ENCODE assay signal across 14 cellular contexts in the genomic region with DNA sequence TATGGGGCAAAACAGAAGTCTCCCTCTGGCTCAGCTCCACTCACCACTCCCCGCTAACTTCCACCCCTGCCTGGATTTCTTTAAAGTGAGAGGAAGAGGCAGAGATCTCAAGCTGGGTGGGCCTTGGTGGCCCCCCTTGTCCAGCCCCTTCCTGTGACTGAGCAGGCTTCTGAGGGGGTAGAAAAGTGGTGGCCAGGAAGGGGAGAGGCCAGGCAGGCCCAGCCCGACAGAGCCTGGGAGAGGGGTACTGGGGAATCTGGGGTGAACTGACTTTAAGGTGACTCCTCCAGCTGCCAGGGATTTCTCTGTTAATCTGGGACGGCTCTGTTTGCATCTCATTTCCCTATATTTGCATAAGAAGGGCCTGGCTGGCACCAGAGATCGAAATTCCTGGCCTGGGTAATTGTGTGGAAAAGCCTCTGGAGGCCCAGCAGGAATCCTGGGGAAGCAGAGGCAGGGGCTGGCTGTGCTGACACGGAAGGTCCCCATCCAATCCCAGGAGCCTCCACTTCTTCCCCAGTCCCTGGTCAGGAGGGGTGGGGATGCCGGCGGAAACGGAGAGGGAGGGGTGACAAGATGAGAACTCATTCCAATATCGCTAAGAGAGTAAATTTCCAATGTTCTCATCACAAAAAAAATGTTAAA. TPM values are rescaled to one million over a fixed set of nuclear protein-coding genes. Genes with fewer than 3 reads are reported as not detected.
DNase-seq lines count a peak whose midpoint lies in the region; ATAC-seq and TF ChIP-seq lines count a peak whose summit lies in the region.
"Had no signal": no experiment of that assay in that cellular context is flagged by ENCODE, and none has a peak within 500 bp of the region (broad histone marks: within the 10 kb centered on the region; RNA-seq: fewer than 3 reads in every experiment).

No MANE protein-coding gene starts in this region.

- H3K36me3 ChIP-seq in HUES6 (ENCODE audit: control insufficient read depth, insufficient read depth, low read length) (no peaks in the 10 kb centered on the region), iPS-18a (ENCODE audit: control insufficient read depth, low read depth, low read length) (no peaks in the 10 kb centered on the region), sigmoid colon (no peaks in the 10 kb centered on the region)
- H3K36me3 ChIP-seq: thyroid gland had no signal

- H3K9ac ChIP-seq in HUES6 (ENCODE audit: low read length) (peak overlapping the region; percentile 9), iPS-18a (ENCODE audit: low read length) (no peak overlapping the region)

- H3K4me1 Mint-ChIP-seq in activated CD4-positive, alpha-beta T cell treated with anti-CD3 and anti-CD28 coated beads, Interleukin-2, amount 10 ng/mL, durations not matched to agents 24 days and 14 days = peaks cover 4% of the 10 kb centered on the region

- peak; percentile 9 for ATAC-seq in SK-N-SH treated with all-trans-retinoic acid at 6 μM for 48 hours
- ATAC-seq: foreskin keratinocyte had no signal

- H3K36me3 Mint-ChIP-seq in activated CD4-positive, alpha-beta T cell treated with anti-CD3 and anti-CD28 coated beads, Interleukin-2, amount 10 ng/mL, durations not matched to agents 24 days and 14 days (ENCODE audit: low read depth) = no peaks in the 10 kb centered on the region
- H3K36me3 Mint-ChIP-seq: IgD-negative memory B cell had no signal

- H3K27me3 ChIP-seq in HUES6 (ENCODE audit: control insufficient read depth, insufficient read depth, low read length) = no peaks in the 10 kb centered on the region; the same call in 1 of the 2 replicates
- H3K27me3 ChIP-seq in iPS-18a (ENCODE audit: control insufficient read depth, insufficient read depth, low read length) = no peaks in the 10 kb centered on the region
- H3K27me3 ChIP-seq in sigmoid colon = peaks cover 0 to 4% (median 0%) of the 10 kb centered on the region in 3 donors
- H3K27me3 ChIP-seq: foreskin keratinocyte, thyroid gland had no signal

- WGBS in sigmoid colon, 2 donors = 74 to 83% methylated on average over 9 of the region's 9 CpGs

- H3K27ac ChIP-seq in HUES6 (ENCODE audit: low read depth, low read length) (no peak overlapping the region), iPS-18a (ENCODE audit: low read length) (peak overlapping the region; percentile 81), sigmoid colon (no peak overlapping the region)
- H3K27ac ChIP-seq: foreskin keratinocyte, thyroid gland had no signal

- H3K4me1 ChIP-seq in HUES6 (ENCODE audit: control insufficient read depth, insufficient read depth, low read length) (peaks cover 35% of the 10 kb centered on the region), iPS-18a (ENCODE audit: control insufficient read depth, low read depth, low read length) (peaks cover 19% of the 10 kb centered on the region), sigmoid colon (peaks cover 0 to 10% (median 0%) of the 10 kb centered on the region in 4 donors)
- H3K4me1 ChIP-seq: thyroid gland had no signal

- no peak overlapping the region for H3K4me3 Mint-ChIP-seq in activated CD4-positive, alpha-beta T cell treated with anti-CD3 and anti-CD28 coated beads, Interleukin-2, amount 10 ng/mL, durations not matched to agents 24 days and 14 days
- H3K4me3 Mint-ChIP-seq: IgD-negative memory B cell had no signal

- intact Hi-C loops in sigmoid colon (cut with DNase I) = no loop called here
- intact Hi-C loops in activated CD4-positive, alpha-beta T cell treated with anti-CD3 and anti-CD28 coated beads, Interleukin-2, amount 10 ng/mL, durations not matched to agents 24 days and 14 days (cut with micrococcal nuclease) = no loop called here

- H3K9me3 Mint-ChIP-seq in activated CD4-positive, alpha-beta T cell treated with anti-CD3 and anti-CD28 coated beads, Interleukin-2, amount 10 ng/mL, durations not matched to agents 24 days and 14 days = no peaks in the 10 kb centered on the region
- H3K9me3 Mint-ChIP-seq: IgD-negative memory B cell had no signal

- TF ChIP-seq EP300 in sigmoid colon (IDR thresholded peaks at IDR 0.05) = no peak

- TF ChIP-seq CTCF in sigmoid colon (IDR thresholded peaks at IDR 0.05) = no peak

- H3K27me3 Mint-ChIP-seq in activated CD4-positive, alpha-beta T cell treated with anti-CD3 and anti-CD28 coated beads, Interleukin-2, amount 10 ng/mL, durations not matched to agents 24 days and 14 days = peaks cover 1% of the 10 kb centered on the region

- no peak overlapping the region for H3K27ac Mint-ChIP-seq in activated CD4-positive, alpha-beta T cell treated with anti-CD3 and anti-CD28 coated beads, Interleukin-2, amount 10 ng/mL, durations not matched to agents 24 days and 14 days
- H3K27ac Mint-ChIP-seq: IgD-negative memory B cell had no signal

- no peak overlapping the region for H3K4me3 ChIP-seq in HUES6 (ENCODE audit: low read depth, low read length)
- H3K4me3 ChIP-seq in iPS-18a (ENCODE audit: low read length) = peak overlapping the region; percentile 11
- H3K4me3 ChIP-seq in sigmoid colon = no peak overlapping the region
- H3K4me3 ChIP-seq: thyroid gland had no signal

- H3K9me3 ChIP-seq in HUES6 (ENCODE audit: control insufficient read depth, insufficient read depth, low read depth, low read length) (no peaks in the 10 kb centered on the region), iPS-18a (ENCODE audit: control insufficient read depth, low read depth, low read length) (no peaks in the 10 kb centered on the region), sigmoid colon (no peaks in the 10 kb centered on the region)
- H3K9me3 ChIP-seq: thyroid gland had no signal

- no peak for TF ChIP-seq POLR2A in sigmoid colon (IDR thresholded peaks at IDR 0.05)

- peak; percentile 36 for DNase-seq in sigmoid colon
- no peak for DNase-seq in activated naive CD4-positive, alpha-beta T cell treated with Interleukin-2 at 50 U/mL for 16 hours
- DNase-seq in AML-193 (lab: John Stamatoyannopoulos, UW) = no peak
- no peak for DNase-seq in activated CD4-positive, alpha-beta T cell treated with anti-CD3 and anti-CD28 coated beads, Interleukin-2, amount 10 ng/mL, durations not matched to agents 24 days and 14 days
- no peak for DNase-seq in SK-N-DZ (ENCODE audit: low spot score)
- DNase-seq: foreskin keratinocyte, NCI-H2081, NCI-H774, SW 1271 had no signal

TF ChIP-seq in SK-N-SH treated with all-trans-retinoic acid at 6 μM for 48 hours, 23 proteins besides CTCF, POLR2A, EP300 and RAD21:
- TF ChIP-seq CSDC2 (CRISPR knock-in tag; IDR thresholded peaks at IDR 0.05) (no peak), TOX (CRISPR knock-in tag; IDR thresholded peaks at IDR 0.05; ENCODE audit: borderline replicate concordance) (no peak), ZNF70 (CRISPR knock-in tag; IDR thresholded peaks at IDR 0.05) (no peak), TCF4 (CRISPR knock-in tag; IDR thresholded peaks at IDR 0.05; ENCODE audit: borderline replicate concordance) (no peak)
- TF ChIP-seq, protein P1, sequence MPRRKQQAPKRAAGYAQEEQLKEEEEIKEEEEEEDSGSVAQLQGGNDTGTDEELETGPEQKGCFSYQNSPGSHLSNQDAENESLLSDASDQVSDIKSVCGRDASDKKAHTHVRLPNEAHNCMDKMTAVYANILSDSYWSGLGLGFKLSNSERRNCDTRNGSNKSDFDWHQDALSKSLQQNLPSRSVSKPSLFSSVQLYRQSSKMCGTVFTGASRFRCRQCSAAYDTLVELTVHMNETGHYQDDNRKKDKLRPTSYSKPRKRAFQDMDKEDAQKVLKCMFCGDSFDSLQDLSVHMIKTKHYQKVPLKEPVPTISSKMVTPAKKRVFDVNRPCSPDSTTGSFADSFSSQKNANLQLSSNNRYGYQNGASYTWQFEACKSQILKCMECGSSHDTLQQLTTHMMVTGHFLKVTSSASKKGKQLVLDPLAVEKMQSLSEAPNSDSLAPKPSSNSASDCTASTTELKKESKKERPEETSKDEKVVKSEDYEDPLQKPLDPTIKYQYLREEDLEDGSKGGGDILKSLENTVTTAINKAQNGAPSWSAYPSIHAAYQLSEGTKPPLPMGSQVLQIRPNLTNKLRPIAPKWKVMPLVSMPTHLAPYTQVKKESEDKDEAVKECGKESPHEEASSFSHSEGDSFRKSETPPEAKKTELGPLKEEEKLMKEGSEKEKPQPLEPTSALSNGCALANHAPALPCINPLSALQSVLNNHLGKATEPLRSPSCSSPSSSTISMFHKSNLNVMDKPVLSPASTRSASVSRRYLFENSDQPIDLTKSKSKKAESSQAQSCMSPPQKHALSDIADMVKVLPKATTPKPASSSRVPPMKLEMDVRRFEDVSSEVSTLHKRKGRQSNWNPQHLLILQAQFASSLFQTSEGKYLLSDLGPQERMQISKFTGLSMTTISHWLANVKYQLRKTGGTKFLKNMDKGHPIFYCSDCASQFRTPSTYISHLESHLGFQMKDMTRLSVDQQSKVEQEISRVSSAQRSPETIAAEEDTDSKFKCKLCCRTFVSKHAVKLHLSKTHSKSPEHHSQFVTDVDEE (CRISPR knock-in tag; IDR thresholded peaks at IDR 0.05) = no peak

RNA-seq across cellular contexts. Expression of gene ADGRB2, which starts 18.7 kb away (rescaled TPM):
- 1 to 10 TPM; 1.4 to 3.9 (median 1.5) TPM for total RNA-seq in sigmoid colon
- 1 to 10 TPM in 1 of 3 donors, not detected in 2; 1.3 TPM for polyA plus RNA-seq in sigmoid colon
- total RNA-seq in activated CD4-positive, alpha-beta T cell treated with anti-CD3 and anti-CD28 coated beads, Interleukin-2, amount 10 ng/mL, durations not matched to agents 24 days and 14 days = 0.40 and 0.45 TPM in 2 replicates
- polyA plus RNA-seq in SK-N-DZ (2014; cell fraction: cytosol; rRNA removed) = 4.5 and 6.9 TPM in 2 replicates
- polyA plus RNA-seq in SK-N-DZ (2014; cell fraction: nucleus; rRNA removed) = 15.5 and 24.3 TPM in 2 replicates

RNA-seq across cellular contexts. Expression of gene SPOCD1, which starts 32.9 kb away (rescaled TPM):
- under 1 TPM in 2 of 4 donors, not detected in 2; 0.14 to 0.55 TPM for total RNA-seq in sigmoid colon
- polyA plus RNA-seq in sigmoid colon = under 1 TPM in 1 of 3 donors, not detected in 2; 0.70 TPM
- not detected in 2 replicates for total RNA-seq in activated CD4-positive, alpha-beta T cell treated with anti-CD3 and anti-CD28 coated beads, Interleukin-2, amount 10 ng/mL, durations not matched to agents 24 days and 14 days
- 0.03 TPM in 1 of 2 replicates, not detected in the other for polyA plus RNA-seq in SK-N-DZ (2014; cell fraction: cytosol; rRNA removed)
- polyA plus RNA-seq in SK-N-DZ (2014; cell fraction: nucleus; rRNA removed) = not detected in 2 replicates
- polyA plus RNA-seq: IgD-negative memory B cell had no signal
